In genomic region chr7:103037823-103038739, GRCh38 we compare ENCODE assay signal across 1 cellular context.
TF ChIP-seq lines count a peak whose summit lies in the region.
"Not testable (repeated sequence)": the region's sequence is repeated elsewhere in the genome, so short reads cannot be mapped to it uniquely, and the experiment has no call there.

No MANE protein-coding gene starts in this region.

TF ChIP-seq in HepG2, 621 proteins besides CTCF, POLR2A, EP300 and RAD21 (continues in another document):
- TF ChIP-seq MEF2D (CRISPR knock-in tag; IDR thresholded peaks at IDR 0.05) (peak; percentile 36; the same call in 1 of the 2 replicates), NRL (CRISPR knock-in tag; IDR thresholded peaks at IDR 0.05; ENCODE audit: borderline replicate concordance) (peak; percentile 59; the same call in 1 of the 2 replicates), HOXA3 (CRISPR knock-in tag; IDR thresholded peaks at IDR 0.05) (peak; percentile 14; the same call in 1 of the 2 replicates), TOPORS (CRISPR knock-in tag; IDR thresholded peaks at IDR 0.05) (peak; percentile 79; the same call in 1 of the 2 replicates), KMT2B (CRISPR knock-in tag; IDR thresholded peaks at IDR 0.05) (peak; percentile 64; the same call in 1 of the 2 replicates), ZNF331 (CRISPR knock-in tag; IDR thresholded peaks at IDR 0.05) (peak; percentile 71), ZNF337 (CRISPR knock-in tag; IDR thresholded peaks at IDR 0.05; ENCODE audit: borderline replicate concordance, low read depth) (peak; percentile 44; the same call in 1 of the 2 replicates), LCORL (CRISPR knock-in tag; IDR thresholded peaks at IDR 0.05) (peak; percentile 46; the same call in 1 of the 2 replicates), GABPB1 (CRISPR knock-in tag; IDR thresholded peaks at IDR 0.05) (peak; percentile 18; the same call in 1 of the 2 replicates), IRX3 (CRISPR knock-in tag; IDR thresholded peaks at IDR 0.05; ENCODE audit: borderline replicate concordance, low read depth) (peak; percentile 61; the same call in 1 of the 2 replicates), NCOA2 (CRISPR knock-in tag; IDR thresholded peaks at IDR 0.05) (0 out of 2 replicates have a peak, but pooled peaks have one; percentile 13), ZMYM4 (CRISPR knock-in tag; IDR thresholded peaks at IDR 0.05) (peak; percentile 82), MIXL1 (CRISPR knock-in tag; IDR thresholded peaks at IDR 0.05) (peak; percentile 15; the same call in 1 of the 2 replicates), ZNF280B (CRISPR knock-in tag; IDR thresholded peaks at IDR 0.05; ENCODE audit: borderline replicate concordance) (peak; percentile 85), KDM3A (CRISPR knock-in tag; IDR thresholded peaks at IDR 0.05; ENCODE audit: low read depth) (0 out of 2 replicates have a peak, but pooled peaks have one; percentile 75), RELA (CRISPR knock-in tag; IDR thresholded peaks at IDR 0.05) (0 out of 2 replicates have a peak, but pooled peaks have one; percentile 80), BORCS8-MEF2B (CRISPR knock-in tag; IDR thresholded peaks at IDR 0.05) (0 out of 2 replicates have a peak, but pooled peaks have one; percentile 31), GFI1 (CRISPR knock-in tag; IDR thresholded peaks at IDR 0.05; ENCODE audit: borderline replicate concordance) (peak; percentile 64), TFE3 (CRISPR knock-in tag; IDR thresholded peaks at IDR 0.05) (0 out of 2 replicates have a peak, but pooled peaks have one; percentile 14), HDAC1 (CRISPR knock-in tag; IDR thresholded peaks at IDR 0.05) (peak; percentile 66; the same call in 1 of the 2 replicates), NR2F1 (CRISPR knock-in tag; IDR thresholded peaks at IDR 0.05) (0 out of 4 replicates have a peak, but pooled peaks of 1 of the 2 experiments have one; percentile 12)
- not testable (repeated sequence) for TF ChIP-seq LCORL (IDR thresholded peaks at IDR 0.05)
- TF ChIP-seq, protein P1, sequence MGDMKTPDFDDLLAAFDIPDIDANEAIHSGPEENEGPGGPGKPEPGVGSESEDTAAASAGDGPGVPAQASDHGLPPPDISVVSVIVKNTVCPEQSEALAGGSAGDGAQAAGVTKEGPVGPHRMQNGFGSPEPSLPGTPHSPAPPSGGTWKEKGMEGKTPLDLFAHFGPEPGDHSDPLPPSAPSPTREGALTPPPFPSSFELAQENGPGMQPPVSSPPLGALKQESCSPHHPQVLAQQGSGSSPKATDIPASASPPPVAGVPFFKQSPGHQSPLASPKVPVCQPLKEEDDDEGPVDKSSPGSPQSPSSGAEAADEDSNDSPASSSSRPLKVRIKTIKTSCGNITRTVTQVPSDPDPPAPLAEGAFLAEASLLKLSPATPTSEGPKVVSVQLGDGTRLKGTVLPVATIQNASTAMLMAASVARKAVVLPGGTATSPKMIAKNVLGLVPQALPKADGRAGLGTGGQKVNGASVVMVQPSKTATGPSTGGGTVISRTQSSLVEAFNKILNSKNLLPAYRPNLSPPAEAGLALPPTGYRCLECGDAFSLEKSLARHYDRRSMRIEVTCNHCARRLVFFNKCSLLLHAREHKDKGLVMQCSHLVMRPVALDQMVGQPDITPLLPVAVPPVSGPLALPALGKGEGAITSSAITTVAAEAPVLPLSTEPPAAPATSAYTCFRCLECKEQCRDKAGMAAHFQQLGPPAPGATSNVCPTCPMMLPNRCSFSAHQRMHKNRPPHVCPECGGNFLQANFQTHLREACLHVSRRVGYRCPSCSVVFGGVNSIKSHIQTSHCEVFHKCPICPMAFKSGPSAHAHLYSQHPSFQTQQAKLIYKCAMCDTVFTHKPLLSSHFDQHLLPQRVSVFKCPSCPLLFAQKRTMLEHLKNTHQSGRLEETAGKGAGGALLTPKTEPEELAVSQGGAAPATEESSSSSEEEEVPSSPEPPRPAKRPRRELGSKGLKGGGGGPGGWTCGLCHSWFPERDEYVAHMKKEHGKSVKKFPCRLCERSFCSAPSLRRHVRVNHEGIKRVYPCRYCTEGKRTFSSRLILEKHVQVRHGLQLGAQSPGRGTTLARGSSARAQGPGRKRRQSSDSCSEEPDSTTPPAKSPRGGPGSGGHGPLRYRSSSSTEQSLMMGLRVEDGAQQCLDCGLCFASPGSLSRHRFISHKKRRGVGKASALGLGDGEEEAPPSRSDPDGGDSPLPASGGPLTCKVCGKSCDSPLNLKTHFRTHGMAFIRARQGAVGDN (CRISPR knock-in tag; IDR thresholded peaks at IDR 0.05), result peak; percentile 82
- TF ChIP-seq, protein P2, sequence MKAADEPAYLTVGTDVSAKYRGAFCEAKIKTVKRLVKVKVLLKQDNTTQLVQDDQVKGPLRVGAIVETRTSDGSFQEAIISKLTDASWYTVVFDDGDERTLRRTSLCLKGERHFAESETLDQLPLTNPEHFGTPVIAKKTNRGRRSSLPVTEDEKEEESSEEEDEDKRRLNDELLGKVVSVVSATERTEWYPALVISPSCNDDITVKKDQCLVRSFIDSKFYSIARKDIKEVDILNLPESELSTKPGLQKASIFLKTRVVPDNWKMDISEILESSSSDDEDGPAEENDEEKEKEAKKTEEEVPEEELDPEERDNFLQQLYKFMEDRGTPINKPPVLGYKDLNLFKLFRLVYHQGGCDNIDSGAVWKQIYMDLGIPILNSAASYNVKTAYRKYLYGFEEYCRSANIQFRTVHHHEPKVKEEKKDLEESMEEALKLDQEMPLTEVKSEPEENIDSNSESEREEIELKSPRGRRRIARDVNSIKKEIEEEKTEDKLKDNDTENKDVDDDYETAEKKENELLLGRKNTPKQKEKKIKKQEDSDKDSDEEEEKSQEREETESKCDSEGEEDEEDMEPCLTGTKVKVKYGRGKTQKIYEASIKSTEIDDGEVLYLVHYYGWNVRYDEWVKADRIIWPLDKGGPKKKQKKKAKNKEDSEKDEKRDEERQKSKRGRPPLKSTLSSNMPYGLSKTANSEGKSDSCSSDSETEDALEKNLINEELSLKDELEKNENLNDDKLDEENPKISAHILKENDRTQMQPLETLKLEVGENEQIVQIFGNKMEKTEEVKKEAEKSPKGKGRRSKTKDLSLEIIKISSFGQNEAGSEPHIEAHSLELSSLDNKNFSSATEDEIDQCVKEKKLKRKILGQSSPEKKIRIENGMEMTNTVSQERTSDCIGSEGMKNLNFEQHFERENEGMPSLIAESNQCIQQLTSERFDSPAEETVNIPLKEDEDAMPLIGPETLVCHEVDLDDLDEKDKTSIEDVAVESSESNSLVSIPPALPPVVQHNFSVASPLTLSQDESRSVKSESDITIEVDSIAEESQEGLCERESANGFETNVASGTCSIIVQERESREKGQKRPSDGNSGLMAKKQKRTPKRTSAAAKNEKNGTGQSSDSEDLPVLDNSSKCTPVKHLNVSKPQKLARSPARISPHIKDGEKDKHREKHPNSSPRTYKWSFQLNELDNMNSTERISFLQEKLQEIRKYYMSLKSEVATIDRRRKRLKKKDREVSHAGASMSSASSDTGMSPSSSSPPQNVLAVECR (CRISPR knock-in tag; IDR thresholded peaks at IDR 0.05; ENCODE audit: borderline replicate concordance), result peak; percentile 52; the same call in 1 of the 2 replicates
- TF ChIP-seq, protein P3, sequence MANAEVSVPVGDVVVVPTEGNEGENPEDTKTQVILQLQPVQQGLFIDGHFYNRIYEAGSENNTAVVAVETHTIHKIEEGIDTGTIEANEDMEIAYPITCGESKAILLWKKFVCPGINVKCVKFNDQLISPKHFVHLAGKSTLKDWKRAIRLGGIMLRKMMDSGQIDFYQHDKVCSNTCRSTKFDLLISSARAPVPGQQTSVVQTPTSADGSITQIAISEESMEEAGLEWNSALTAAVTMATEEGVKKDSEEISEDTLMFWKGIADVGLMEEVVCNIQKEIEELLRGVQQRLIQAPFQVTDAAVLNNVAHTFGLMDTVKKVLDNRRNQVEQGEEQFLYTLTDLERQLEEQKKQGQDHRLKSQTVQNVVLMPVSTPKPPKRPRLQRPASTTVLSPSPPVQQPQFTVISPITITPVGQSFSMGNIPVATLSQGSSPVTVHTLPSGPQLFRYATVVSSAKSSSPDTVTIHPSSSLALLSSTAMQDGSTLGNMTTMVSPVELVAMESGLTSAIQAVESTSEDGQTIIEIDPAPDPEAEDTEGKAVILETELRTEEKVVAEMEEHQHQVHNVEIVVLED (CRISPR knock-in tag; IDR thresholded peaks at IDR 0.05; ENCODE audit: borderline replicate concordance), result peak; percentile 39; the same call in 1 of the 2 replicates
- TF ChIP-seq, protein P4, sequence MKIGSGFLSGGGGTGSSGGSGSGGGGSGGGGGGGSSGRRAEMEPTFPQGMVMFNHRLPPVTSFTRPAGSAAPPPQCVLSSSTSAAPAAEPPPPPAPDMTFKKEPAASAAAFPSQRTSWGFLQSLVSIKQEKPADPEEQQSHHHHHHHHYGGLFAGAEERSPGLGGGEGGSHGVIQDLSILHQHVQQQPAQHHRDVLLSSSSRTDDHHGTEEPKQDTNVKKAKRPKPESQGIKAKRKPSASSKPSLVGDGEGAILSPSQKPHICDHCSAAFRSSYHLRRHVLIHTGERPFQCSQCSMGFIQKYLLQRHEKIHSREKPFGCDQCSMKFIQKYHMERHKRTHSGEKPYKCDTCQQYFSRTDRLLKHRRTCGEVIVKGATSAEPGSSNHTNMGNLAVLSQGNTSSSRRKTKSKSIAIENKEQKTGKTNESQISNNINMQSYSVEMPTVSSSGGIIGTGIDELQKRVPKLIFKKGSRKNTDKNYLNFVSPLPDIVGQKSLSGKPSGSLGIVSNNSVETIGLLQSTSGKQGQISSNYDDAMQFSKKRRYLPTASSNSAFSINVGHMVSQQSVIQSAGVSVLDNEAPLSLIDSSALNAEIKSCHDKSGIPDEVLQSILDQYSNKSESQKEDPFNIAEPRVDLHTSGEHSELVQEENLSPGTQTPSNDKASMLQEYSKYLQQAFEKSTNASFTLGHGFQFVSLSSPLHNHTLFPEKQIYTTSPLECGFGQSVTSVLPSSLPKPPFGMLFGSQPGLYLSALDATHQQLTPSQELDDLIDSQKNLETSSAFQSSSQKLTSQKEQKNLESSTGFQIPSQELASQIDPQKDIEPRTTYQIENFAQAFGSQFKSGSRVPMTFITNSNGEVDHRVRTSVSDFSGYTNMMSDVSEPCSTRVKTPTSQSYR (CRISPR knock-in tag; IDR thresholded peaks at IDR 0.05; ENCODE audit: borderline replicate concordance), result peak; percentile 96
- TF ChIP-seq, protein P5, sequence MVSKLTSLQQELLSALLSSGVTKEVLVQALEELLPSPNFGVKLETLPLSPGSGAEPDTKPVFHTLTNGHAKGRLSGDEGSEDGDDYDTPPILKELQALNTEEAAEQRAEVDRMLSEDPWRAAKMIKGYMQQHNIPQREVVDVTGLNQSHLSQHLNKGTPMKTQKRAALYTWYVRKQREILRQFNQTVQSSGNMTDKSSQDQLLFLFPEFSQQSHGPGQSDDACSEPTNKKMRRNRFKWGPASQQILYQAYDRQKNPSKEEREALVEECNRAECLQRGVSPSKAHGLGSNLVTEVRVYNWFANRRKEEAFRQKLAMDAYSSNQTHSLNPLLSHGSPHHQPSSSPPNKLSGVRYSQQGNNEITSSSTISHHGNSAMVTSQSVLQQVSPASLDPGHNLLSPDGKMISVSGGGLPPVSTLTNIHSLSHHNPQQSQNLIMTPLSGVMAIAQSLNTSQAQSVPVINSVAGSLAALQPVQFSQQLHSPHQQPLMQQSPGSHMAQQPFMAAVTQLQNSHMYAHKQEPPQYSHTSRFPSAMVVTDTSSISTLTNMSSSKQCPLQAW (CRISPR knock-in tag; IDR thresholded peaks at IDR 0.05), result peak; percentile 14; the same call in 1 of the 2 replicates
- TF ChIP-seq, protein P6, sequence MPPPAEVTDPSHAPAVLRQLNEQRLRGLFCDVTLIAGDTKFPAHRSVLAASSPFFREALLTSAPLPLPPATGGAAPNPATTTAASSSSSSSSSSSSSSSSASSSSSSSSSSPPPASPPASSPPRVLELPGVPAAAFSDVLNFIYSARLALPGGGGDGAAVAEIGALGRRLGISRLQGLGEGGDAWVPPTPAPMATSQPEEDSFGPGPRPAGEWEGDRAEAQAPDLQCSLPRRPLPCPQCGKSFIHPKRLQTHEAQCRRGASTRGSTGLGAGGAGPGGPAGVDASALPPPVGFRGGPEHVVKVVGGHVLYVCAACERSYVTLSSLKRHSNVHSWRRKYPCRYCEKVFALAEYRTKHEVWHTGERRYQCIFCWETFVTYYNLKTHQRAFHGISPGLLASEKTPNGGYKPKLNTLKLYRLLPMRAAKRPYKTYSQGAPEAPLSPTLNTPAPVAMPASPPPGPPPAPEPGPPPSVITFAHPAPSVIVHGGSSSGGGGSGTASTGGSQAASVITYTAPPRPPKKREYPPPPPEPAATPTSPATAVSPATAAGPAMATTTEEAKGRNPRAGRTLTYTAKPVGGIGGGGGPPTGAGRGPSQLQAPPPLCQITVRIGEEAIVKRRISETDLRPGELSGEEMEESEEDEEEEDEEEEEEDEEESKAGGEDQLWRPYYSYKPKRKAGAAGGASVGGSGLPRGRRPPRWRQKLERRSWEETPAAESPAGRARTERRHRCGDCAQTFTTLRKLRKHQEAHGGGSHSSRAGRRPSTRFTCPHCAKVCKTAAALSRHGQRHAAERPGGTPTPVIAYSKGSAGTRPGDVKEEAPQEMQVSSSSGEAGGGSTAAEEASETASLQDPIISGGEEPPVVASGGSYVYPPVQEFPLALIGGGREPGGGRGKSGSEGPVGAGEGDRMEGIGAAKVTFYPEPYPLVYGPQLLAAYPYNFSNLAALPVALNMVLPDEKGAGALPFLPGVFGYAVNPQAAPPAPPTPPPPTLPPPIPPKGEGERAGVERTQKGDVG (CRISPR knock-in tag; IDR thresholded peaks at IDR 0.05; ENCODE audit: borderline replicate concordance), result peak; percentile 40; the same call in 1 of the 2 replicates
